9 cellular contexts compared by ENCODE assay signal in the genomic region with DNA sequence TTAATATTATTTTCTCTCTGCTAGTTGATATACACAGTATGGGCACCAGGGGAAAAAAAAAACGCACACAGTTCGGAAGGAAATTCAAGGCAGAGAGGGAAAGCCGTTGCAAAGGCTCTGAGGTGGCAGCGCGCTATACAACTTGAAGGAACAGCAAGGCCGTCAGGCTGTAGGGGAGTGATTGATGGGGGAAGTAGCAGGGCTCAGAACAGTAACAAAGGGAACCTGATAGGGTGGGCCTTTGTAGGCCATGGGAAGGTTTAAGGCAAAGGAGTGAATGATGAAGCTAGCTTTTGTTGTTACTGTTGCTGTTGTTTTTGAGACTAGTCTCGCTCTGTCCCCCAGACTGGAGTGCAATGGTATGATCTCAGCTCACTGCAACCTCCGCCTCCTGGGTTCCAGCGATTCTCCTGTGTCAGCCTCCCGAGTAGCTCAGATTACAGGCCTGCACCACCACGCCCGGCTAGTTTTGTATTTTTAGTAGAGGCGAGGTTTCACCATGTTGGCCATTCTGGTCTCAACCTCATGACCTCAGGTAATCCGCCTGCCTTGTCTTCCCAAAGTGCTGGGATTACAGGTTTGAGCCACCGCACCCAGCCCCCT. TPM values are rescaled to one million over a fixed set of nuclear protein-coding genes. Genes with fewer than 3 reads are reported as not detected.
DNase-seq lines count a peak whose midpoint lies in the region; ATAC-seq, FAIRE-seq and TF ChIP-seq lines count a peak whose summit lies in the region.
"Had no signal": no experiment of that assay in that cellular context is flagged by ENCODE, and none has a peak within 500 bp of the region (broad histone marks: within the 10 kb centered on the region; RNA-seq: fewer than 3 reads in every experiment).

No MANE protein-coding gene starts in this region.

- no peaks in the 10 kb centered on the region for H4K20me1 ChIP-seq in H9 (ENCODE audit: control insufficient read depth, insufficient read depth, insufficient read length)

- ATAC-seq in heart left ventricle (peak in 3 of 4 donors; percentile 20 to 41 (median 27)), HG03045 (IDR thresholded peaks at IDR 0.05; ENCODE audit: unreplicated experiment) (no peak), HG03196 (IDR thresholded peaks at IDR 0.05; ENCODE audit: unreplicated experiment) (no peak)

- H3K9ac ChIP-seq in H9 (ENCODE audit: extremely low read depth, insufficient read length, low read length): no peak overlapping the region

- no peak overlapping the region for H2BK15ac ChIP-seq in H9 (ENCODE audit: low read depth, low read length)

- H4K91ac ChIP-seq in H9 (ENCODE audit: insufficient read length, low read depth, low read length): no peak overlapping the region

- no peak overlapping the region for H3K4me2 ChIP-seq in H9 (ENCODE audit: insufficient read depth, insufficient read length, low read length)

- no peak overlapping the region for H2BK120ac ChIP-seq in H9 (ENCODE audit: low read depth, low read length, poor library complexity, severe bottlenecking)

- H3K4me3 ChIP-seq in heart left ventricle: peak overlapping the region in 5 of 12 donors; percentile 18 to 40 (median 32)

- no CpG with 5 or more reads among the region's 15 CpGs for WGBS in H9 (ENCODE audit: extremely low coverage, insufficient read length, low lambda C conversion rate)
- 55 to 61% (median 59%) methylated on average over 15 of the region's 15 CpGs for WGBS in heart left ventricle, 4 donors

- H3K23me2 ChIP-seq in H9 (ENCODE audit: insufficient read length, low read depth, low read length, poor library complexity, severe bottlenecking): no peaks in the 10 kb centered on the region

- no peak overlapping the region for H2BK20ac ChIP-seq in H9 (ENCODE audit: low read depth, low read length, poor library complexity, severe bottlenecking)

- H3K56ac ChIP-seq in H9 (ENCODE audit: insufficient read length, low read depth, low read length): no peak overlapping the region

- no peak overlapping the region for H3T11ph ChIP-seq in H9 (ENCODE audit: low read length)

- no peak overlapping the region for H3K23ac ChIP-seq in H9 (ENCODE audit: insufficient read length, low read depth, low read length)

- H3K9me3 ChIP-seq in H9 (ENCODE audit: control insufficient read depth, low read depth, low read length) (no peaks in the 10 kb centered on the region), heart left ventricle (no peaks in the 10 kb centered on the region)

- H3K9me3 Mint-ChIP-seq in H9: no peaks in the 10 kb centered on the region
- H3K9me3 Mint-ChIP-seq in progenitor cell of endocrine pancreas (ENCODE audit: low read depth): no peaks in the 10 kb centered on the region
- H3K9me3 Mint-ChIP-seq: memory B cell had no signal

- H3K27ac Mint-ChIP-seq in H9: peak overlapping the region; percentile 87 to 97 (median 95); a peak in 6 of 7 replicates
- peak overlapping the region; percentile 93 for H3K27ac Mint-ChIP-seq in progenitor cell of endocrine pancreas
- H3K27ac Mint-ChIP-seq: memory B cell had no signal

- peaks cover 0 to 26% (median 17%) of the 10 kb centered on the region in 9 donors for H3K36me3 ChIP-seq in heart left ventricle

- peaks cover 0 to 4% (median 0%) of the 10 kb centered on the region in 3 experiments; a peak in 3 of 7 replicates for H3K36me3 Mint-ChIP-seq in H9 (ENCODE audit: insufficient read depth in 1 of 3, low read depth in 3 of 3)
- peaks cover 6% of the 10 kb centered on the region for H3K36me3 Mint-ChIP-seq in progenitor cell of endocrine pancreas (ENCODE audit: insufficient read depth)

- no peak overlapping the region for H4K5ac ChIP-seq in H9 (ENCODE audit: insufficient read length, low read depth, low read length)

- H3K27ac ChIP-seq in H9 (ENCODE audit: insufficient read length, low read depth, low read length) (no peak overlapping the region), VCaP (peak overlapping the region; percentile 39), heart left ventricle (peak overlapping the region in 9 of 12 donors; percentile 11 to 70 (median 49))

- peak overlapping the region; percentile 13; the same call in 1 of the 2 replicates for H3K14ac ChIP-seq in H9 (ENCODE audit: insufficient read depth, low read length)

- H2BK12ac ChIP-seq in H9 (ENCODE audit: insufficient read length, low read depth, low read length): no peak overlapping the region

- intact Hi-C loops in heart left ventricle (cut with DNase I): loop anchor here in 8 of 10 donors (1.0 to 5.0 kb wide), 10 partner anchors 29 to 142 kb away; a partner anchor contains a TSS

- H3K4me3 Mint-ChIP-seq in H9: peak overlapping the region; percentile 50 to 53
- H3K4me3 Mint-ChIP-seq in progenitor cell of endocrine pancreas (ENCODE audit: low read depth): peak overlapping the region; percentile 58
- H3K4me3 Mint-ChIP-seq: memory B cell had no signal

- H2BK5ac ChIP-seq in H9 (ENCODE audit: insufficient read length, low read length): no peak overlapping the region

- H3K4me1 ChIP-seq in H9 (ENCODE audit: insufficient read depth, low read length) (no peaks in the 10 kb centered on the region), heart left ventricle (peaks cover 0 to 28% (median 16%) of the 10 kb centered on the region in 12 donors)

- H3K4me1 Mint-ChIP-seq in H9 (peaks cover 28 to 31% of the 10 kb centered on the region in 2 experiments), progenitor cell of endocrine pancreas (ENCODE audit: low read depth) (peaks cover 21% of the 10 kb centered on the region)
- H3K4me1 Mint-ChIP-seq: memory B cell had no signal

- H3K27me3 Mint-ChIP-seq in H9 (ENCODE audit: low read depth) (no peaks in the 10 kb centered on the region; the same call in 1 of the 2 replicates), progenitor cell of endocrine pancreas (no peaks in the 10 kb centered on the region)
- H3K27me3 Mint-ChIP-seq: memory B cell had no signal

- TF ChIP-seq POLR2A in heart left ventricle (IDR thresholded peaks at IDR 0.05): no peak
- TF ChIP-seq POLR2A in GM12891 (IDR thresholded peaks at IDR 0.05; ENCODE audit: low read depth, low read length): no peak

- no peak overlapping the region for H2AFZ ChIP-seq in H9 (ENCODE audit: low read length)

- H3K79me2 ChIP-seq in H9 (ENCODE audit: insufficient read depth, low read length): no peaks in the 10 kb centered on the region

- H3K79me1 ChIP-seq in H9 (ENCODE audit: insufficient read depth, low read depth, low read length, poor library complexity, severe bottlenecking): no peaks in the 10 kb centered on the region

- H3K4ac ChIP-seq in H9 (ENCODE audit: low read depth, low read length): no peak overlapping the region

- peak; percentile 78 for DNase-seq in H9
- DNase-seq in heart left ventricle: no peak
- DNase-seq in progenitor cell of endocrine pancreas (ENCODE audit: low spot score, unreplicated experiment): no peak
- DNase-seq in GM12891 (ENCODE audit: insufficient read length, low spot score): no peak
- DNase-seq in SIG-M5 treated with dmso at 0.1 percent for 504 hours (lab: John Stamatoyannopoulos, UW; ENCODE audit: unreplicated experiment): no peak

- H3K27me3 ChIP-seq in H9 (ENCODE audit: insufficient read depth, low read length) (no peaks in the 10 kb centered on the region), heart left ventricle (no peaks in the 10 kb centered on the region)

- no peak overlapping the region for H2AK5ac ChIP-seq in H9 (ENCODE audit: insufficient read length, low read length)

- H3K18ac ChIP-seq in H9 (ENCODE audit: insufficient read length, low read depth, low read length): peak overlapping the region; percentile 82

- FAIRE-seq in GM12891 (lab: Jason Lieb, UNC): no peak

- TF ChIP-seq CTCF in H9 (conservative IDR thresholded peaks at IDR 0.05) (no peak; the same call in 2 of the 3 replicates), VCaP (conservative IDR thresholded peaks at IDR 0.05) (peak; percentile 53), heart left ventricle (IDR thresholded peaks at IDR 0.05) (peak in 2 of 12 donors; percentile 2 to 36), progenitor cell of endocrine pancreas (IDR thresholded peaks at IDR 0.05; ENCODE audit: unreplicated experiment) (no peak)

- no peak overlapping the region for H4K8ac ChIP-seq in H9 (replicated peaks; ENCODE audit: insufficient read length, low read depth, low read length)

TF ChIP-seq in GM12891, 5 proteins besides CTCF, POLR2A, EP300 and RAD21:
- TF ChIP-seq SPI1 (IDR thresholded peaks at IDR 0.05; ENCODE audit: low read depth, low read length) (no peak), TAF1 (IDR thresholded peaks at IDR 0.05; ENCODE audit: low read depth, low read length) (no peak), POLR2AphosphoS5 (IDR thresholded peaks at IDR 0.05; ENCODE audit: low read depth, low read length) (no peak), PAX5 (IDR thresholded peaks at IDR 0.05; ENCODE audit: insufficient read depth, low read length, severe bottlenecking) (no peak), POU2F2 (IDR thresholded peaks at IDR 0.05; ENCODE audit: low read depth, low read length) (no peak)
TF ChIP-seq in GM12891: peak in this region for 0.

RNA-seq across cellular contexts. Expression of a gene that starts 27.0 kb away (rescaled TPM):
- total RNA-seq in H9 (2021) (not detected in 2 replicates), heart left ventricle (100 to 1,000 TPM in 6 of 9 donors, 10 to 100 TPM in 3; 82.5 to 252 (median 113) TPM), progenitor cell of endocrine pancreas (3.3 and 4.4 TPM in 2 replicates)
- polyA plus RNA-seq in heart left ventricle: 100 to 1,000 TPM in 1 of 2 donors, 10 to 100 TPM in 1; 32.1 to 216 TPM
- polyA plus RNA-seq in GM12891 (2012; ENCODE audit: low read depth, missing spikeins): not detected

Comparison
In these comparisons a context has a peak if more than half of its experiments do, and no peak if none do; other contexts are left out.
1. ATAC-seq: peak in heart left ventricle (3 of 4); none in HG03045 (single experiment) and HG03196 (single experiment).
2. RNA of a gene that starts 27.0 kb away (total RNA-seq): 82.5 to 252 TPM in heart left ventricle; 3.3 to 4.4 TPM in progenitor cell of endocrine pancreas and not detected in H9; every median in the first group is over 10 times any median in the second.